Comparison of ENCODE assay signal across 12 cellular contexts in the genomic region with DNA sequence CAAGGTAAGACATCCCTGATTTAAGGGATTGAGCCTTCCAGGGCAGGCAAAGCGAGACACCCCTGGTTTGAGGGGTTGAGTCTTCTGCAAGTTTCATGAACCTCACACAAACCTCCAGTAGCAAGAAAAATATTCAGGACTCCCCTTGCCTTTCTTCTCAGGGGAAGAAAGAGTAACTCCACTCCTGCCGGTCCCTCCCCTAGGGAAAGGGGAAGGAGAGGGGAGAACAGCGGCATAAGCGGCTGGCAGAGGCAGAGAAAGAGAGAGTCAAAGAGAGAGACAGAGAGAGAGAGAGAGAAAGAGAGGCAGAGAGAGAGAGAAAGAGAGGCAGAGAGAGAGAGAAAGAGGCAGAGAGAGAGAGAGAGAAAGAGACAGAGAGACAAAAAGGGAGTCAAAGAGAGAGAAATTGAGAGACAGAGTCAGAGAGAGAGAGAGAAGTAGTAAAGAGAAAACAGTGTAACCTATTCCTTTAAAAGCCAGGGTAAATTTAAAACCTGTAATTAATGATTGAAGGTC. TPM values are rescaled to one million over a fixed set of nuclear protein-coding genes. Genes with fewer than 3 reads are reported as not detected.
DNase-seq lines count a peak whose midpoint lies in the region; ATAC-seq and TF ChIP-seq lines count a peak whose summit lies in the region.
"Had no signal": no experiment of that assay in that cellular context is flagged by ENCODE, and none has a peak within 500 bp of the region (broad histone marks: within the 10 kb centered on the region; RNA-seq: fewer than 3 reads in every experiment).

No MANE protein-coding gene starts in this region.

- 82% methylated on average over 4 of the region's 4 CpGs for WGBS in HUES64

- H3K27ac Mint-ChIP-seq in mesothelial cell of epicardium = no peak overlapping the region

- TF ChIP-seq CTCF in astrocyte of the spinal cord (IDR thresholded peaks at IDR 0.05; ENCODE audit: low read depth, low read length) (no peak), mesothelial cell of epicardium (IDR thresholded peaks at IDR 0.05; ENCODE audit: unreplicated experiment) (no peak)

- H3K27ac ChIP-seq in HUES64 (ENCODE audit: low read depth, low read length) = peak overlapping the region; percentile 43; the same call in 1 of the 2 replicates
- peak overlapping the region in 7 of 21 experiments; percentile 3 to 77 (median 22) for H3K27ac ChIP-seq in skin epidermis
- H3K27ac ChIP-seq: uterus had no signal

- peaks cover 18% of the 10 kb centered on the region for H3K27me3 Mint-ChIP-seq in mesothelial cell of epicardium (ENCODE audit: low read depth)

- no peaks in the 10 kb centered on the region for H3K27me3 ChIP-seq in HUES64 (ENCODE audit: insufficient read depth, low read length)
- H3K27me3 ChIP-seq: uterus had no signal

- no peaks in the 10 kb centered on the region for H3K4me1 Mint-ChIP-seq in mesothelial cell of epicardium

- H3K36me3 Mint-ChIP-seq in mesothelial cell of epicardium = peaks cover 4% of the 10 kb centered on the region

- H3K9me3 ChIP-seq in HUES64 (ENCODE audit: insufficient read depth, low read depth, low read length) (peaks cover 13% of the 10 kb centered on the region), iPS-18c (ENCODE audit: control insufficient read depth, insufficient read depth, low read length) (peaks cover 4% of the 10 kb centered on the region)
- H3K9me3 ChIP-seq: uterus had no signal

- DNase-seq in astrocyte of the spinal cord (ENCODE audit: low read depth, low spot score) (no peak), mesothelial cell of epicardium (ENCODE audit: low spot score in 2 of 2, unreplicated experiment in 2 of 2) (no peak), NCI-H1930 (lab: John Stamatoyannopoulos, UW) (no peak)
- DNase-seq: DMS79 treated with DMSO at 0.1 percent for 48 hours, MM.1S, SHP77, T1000 had no signal

- H3K9ac ChIP-seq in HUES64 (ENCODE audit: low read depth, low read length) = peak overlapping the region; percentile 77

- no peak for ATAC-seq in GM19395 (IDR thresholded peaks at IDR 0.05; ENCODE audit: unreplicated experiment)

- in situ Hi-C loops in astrocyte of the spinal cord (cut with HindIII; ENCODE audit: low sequenced_read_pairs) = no loop called here

- H3K4me1 ChIP-seq in HUES64 (ENCODE audit: insufficient read depth, low read length) = peaks cover 39% of the 10 kb centered on the region
- H3K4me1 ChIP-seq: uterus had no signal

- peaks cover 26% of the 10 kb centered on the region for H3K36me3 ChIP-seq in HUES64 (ENCODE audit: insufficient read depth, low read length)
- H3K36me3 ChIP-seq: uterus had no signal

- no peak overlapping the region for H3K4me3 Mint-ChIP-seq in mesothelial cell of epicardium

- H3K4me3 ChIP-seq in HUES64 (ENCODE audit: low read length) (peak overlapping the region; percentile 63), astrocyte of the spinal cord (ENCODE audit: low read depth, low read length) (peak overlapping the region; percentile 24), iPS-18c (ENCODE audit: insufficient read depth, low read depth, low read length) (peak overlapping the region; percentile 62), skin epidermis (peak overlapping the region in 4 of 7 experiments; percentile 16 to 33 (median 24))
- H3K4me3 ChIP-seq: uterus had no signal

- peaks cover 18% of the 10 kb centered on the region for H3K9me3 Mint-ChIP-seq in mesothelial cell of epicardium

RNA-seq across cellular contexts. Expression of a gene that starts 29.5 kb away (rescaled TPM):
- 3.2 TPM for polyA plus RNA-seq in HUES64 (2013, experiment 1 of 2)
- polyA plus RNA-seq in HUES64 (2013, experiment 2 of 2) = 4.2 TPM
- total RNA-seq in mesothelial cell of epicardium = 0.31 TPM in 1 of 3 replicates, not detected in the others

RNA-seq across cellular contexts. Expression of a gene that starts 35.6 kb away (rescaled TPM):
- 87.6 TPM for polyA plus RNA-seq in HUES64 (2013, experiment 1 of 2)
- 94.8 TPM for polyA plus RNA-seq in HUES64 (2013, experiment 2 of 2)
- total RNA-seq in mesothelial cell of epicardium = 10.0 to 12.3 TPM (median 11.8 TPM) in 3 replicates

RNA-seq across cellular contexts. Expression of a gene that starts 45.1 kb away (rescaled TPM):
- polyA plus RNA-seq in HUES64 (2013, experiment 1 of 2) = 23.5 TPM
- polyA plus RNA-seq in HUES64 (2013, experiment 2 of 2) = 21.2 TPM
- total RNA-seq in mesothelial cell of epicardium = 28.5 to 29.7 TPM (median 28.9 TPM) in 3 replicates

RNA-seq across cellular contexts. Expression of a gene that starts 51.2 kb away (rescaled TPM):
- polyA plus RNA-seq in HUES64 (2013, experiment 1 of 2) = 4.1 TPM
- 4.7 TPM for polyA plus RNA-seq in HUES64 (2013, experiment 2 of 2)
- total RNA-seq in mesothelial cell of epicardium = 12.3 to 14.8 TPM (median 13.0 TPM) in 3 replicates
